9 cellular contexts compared by ENCODE assay signal in the genomic region with DNA sequence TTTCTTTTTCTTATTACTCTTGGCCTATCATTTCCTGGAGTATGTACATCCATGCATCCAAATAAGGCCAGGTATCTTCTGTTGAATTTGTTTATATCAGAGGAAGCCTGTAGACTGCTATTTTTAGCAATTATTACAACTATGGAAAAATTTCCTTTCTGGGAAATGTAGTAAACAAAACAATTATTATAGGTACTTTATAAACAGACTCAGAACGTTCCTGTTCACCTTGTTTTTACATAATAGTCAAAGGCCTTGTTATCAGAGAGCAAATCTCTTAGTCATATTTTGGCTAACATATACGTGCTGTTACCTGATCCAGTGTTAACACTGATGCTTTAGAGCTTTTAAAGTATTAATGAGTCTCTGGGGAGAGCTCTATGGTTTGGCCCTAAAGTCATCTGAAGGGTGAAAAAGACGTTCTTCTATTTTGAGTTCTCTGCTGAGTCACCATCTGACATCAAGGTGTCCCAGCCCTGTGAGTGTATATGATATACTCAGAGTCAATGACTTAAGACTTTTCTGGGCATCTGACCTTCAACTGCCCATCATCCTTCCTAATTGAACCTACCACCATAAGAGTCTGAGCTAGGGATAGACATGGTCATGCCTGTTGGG. TPM values are rescaled to one million over a fixed set of nuclear protein-coding genes. Genes with fewer than 3 reads are reported as not detected.
DNase-seq lines count a peak whose midpoint lies in the region; ATAC-seq, FAIRE-seq and TF ChIP-seq lines count a peak whose summit lies in the region.
"Had no signal": no experiment of that assay in that cellular context is flagged by ENCODE, and none has a peak within 500 bp of the region (broad histone marks: within the 10 kb centered on the region; RNA-seq: fewer than 3 reads in every experiment).

No MANE protein-coding gene starts in this region.

- peak; percentile 91 for DNase-seq in DMS153 treated with DMSO at 0.1 percent for 48 hours (lab: John Stamatoyannopoulos, UW; ENCODE audit: unreplicated experiment)
- peak; percentile 4 for DNase-seq in SW480 (ENCODE audit: low spot score)
- DNase-seq in left lung, result no peak
- DNase-seq in SHP77 treated with DMSO at 0.1 percent for 48 hours (lab: John Stamatoyannopoulos, UW), result no peak
- DNase-seq in HTR-8/SVneo (ENCODE audit: insufficient read length, low spot score), result no peak
- no peak for DNase-seq in activated T-cell treated with anti-CD3 and anti-CD28 coated beads, Interleukin-2, amount 50 U/mL, for 4 hours
- DNase-seq: activated CD8-positive, alpha-beta T cell treated with anti-CD3 and anti-CD28 coated beads for 36 hours had no signal

- peaks cover 14% of the 10 kb centered on the region for H3K9me3 Mint-ChIP-seq in activated T-cell treated with anti-CD3 and anti-CD28 coated beads, Interleukin-2, amount 50 U/mL, for 4 hours

- ATAC-seq in HG03378 (IDR thresholded peaks at IDR 0.05; ENCODE audit: unreplicated experiment) (peak; percentile 89), left lung (peak; percentile 13), HG03571 (IDR thresholded peaks at IDR 0.05; ENCODE audit: unreplicated experiment) (no peak)
- ATAC-seq in activated T-cell treated with anti-CD3 and anti-CD28 coated beads, Interleukin-2, amount 50 U/mL, for 4 hours, result no peak
- ATAC-seq: activated CD8-positive, alpha-beta T cell treated with anti-CD3 and anti-CD28 coated beads for 36 hours had no signal

- no peak for TF ChIP-seq CTCF in left lung (IDR thresholded peaks at IDR 0.05)

- no peaks in the 10 kb centered on the region for H3K36me3 Mint-ChIP-seq in activated T-cell treated with anti-CD3 and anti-CD28 coated beads, Interleukin-2, amount 50 U/mL, for 4 hours (ENCODE audit: insufficient read depth)

- intact Hi-C loops in left lung (cut with DNase I), result no loop called here

- no peak overlapping the region for H3K4me3 Mint-ChIP-seq in activated T-cell treated with anti-CD3 and anti-CD28 coated beads, Interleukin-2, amount 50 U/mL, for 4 hours
- H3K4me3 Mint-ChIP-seq: activated CD8-positive, alpha-beta T cell treated with anti-CD3 and anti-CD28 coated beads for 36 hours had no signal

- no peak overlapping the region for H3K4me3 ChIP-seq in left lung

- peaks cover 0 to 14% of the 10 kb centered on the region in 2 donors for H3K9me3 ChIP-seq in left lung

- H3K27me3 ChIP-seq in left lung, result no peaks in the 10 kb centered on the region

- peak overlapping the region; percentile 53 to 79 for H3K27ac ChIP-seq in left lung

- H3K36me3 ChIP-seq in left lung, result no peaks in the 10 kb centered on the region

- peaks cover 2% of the 10 kb centered on the region for H3K27me3 Mint-ChIP-seq in activated T-cell treated with anti-CD3 and anti-CD28 coated beads, Interleukin-2, amount 50 U/mL, for 4 hours (ENCODE audit: low read depth)
- H3K27me3 Mint-ChIP-seq: activated CD8-positive, alpha-beta T cell treated with anti-CD3 and anti-CD28 coated beads for 36 hours had no signal

- no peaks in the 10 kb centered on the region for H3K4me1 Mint-ChIP-seq in activated T-cell treated with anti-CD3 and anti-CD28 coated beads, Interleukin-2, amount 50 U/mL, for 4 hours (ENCODE audit: low read depth)

- no peak for FAIRE-seq in HTR-8/SVneo (lab: Jason Lieb, UNC)

- peaks cover 4 to 9% of the 10 kb centered on the region in 2 donors for H3K4me1 ChIP-seq in left lung

RNA-seq across cellular contexts. Expression of a gene that starts 7.3 kb away (rescaled TPM):
- 100 to 1,000 TPM; 241 to 296 TPM for total RNA-seq in left lung
- under 1 TPM; 0.30 to 0.53 (median 0.49) TPM for total RNA-seq in activated T-cell treated with anti-CD3 and anti-CD28 coated beads, Interleukin-2, amount 50 U/mL, for 4 hours
- total RNA-seq: activated CD8-positive, alpha-beta T cell treated with anti-CD3 and anti-CD28 coated beads for 36 hours had no signal

Comparison
In these comparisons a context has a peak if more than half of its experiments do, and no peak if none do; other contexts are left out.
1. DNase-seq: peak in DMS153 treated with DMSO at 0.1 percent for 48 hours (single experiment) and SW480 (single experiment); none in left lung (0 of 2), SHP77 treated with DMSO at 0.1 percent for 48 hours (single experiment), HTR-8/SVneo (single experiment) and activated T-cell treated with anti-CD3 and anti-CD28 coated beads, Interleukin-2, amount 50 U/mL, for 4 hours (single experiment).
2. ATAC-seq: peak in HG03378 (single experiment) and left lung (single experiment); none in activated T-cell treated with anti-CD3 and anti-CD28 coated beads, Interleukin-2, amount 50 U/mL, for 4 hours (0 of 2) and HG03571 (single experiment).
3. RNA of a gene that starts 7.3 kb away (total RNA-seq): 241 to 296 TPM in left lung; 0.30 to 0.53 TPM in activated T-cell treated with anti-CD3 and anti-CD28 coated beads, Interleukin-2, amount 50 U/mL, for 4 hours; every median in the first group is over 100 times any median in the second.